ENCODE assay signal across 8 cellular contexts in genomic region chr3:197736491-197737318, GRCh38. TPM values are rescaled to one million over a fixed set of nuclear protein-coding genes. Genes with fewer than 3 reads are reported as not detected.
DNase-seq lines count a peak whose midpoint lies in the region; ATAC-seq and TF ChIP-seq lines count a peak whose summit lies in the region.

RUBCN (minus strand) TSS chr3:197736904; CDS start chr3:197736719, 185 bp downstream.

- TF ChIP-seq CTCF in GM13977 (IDR thresholded peaks at IDR 0.05; ENCODE audit: extremely low read depth, insufficient read depth, missing control alignments) (no peak), heart right ventricle (IDR thresholded peaks at IDR 0.05) (peak in 1 of 9 donors; percentile 5), type B pancreatic cell (conservative IDR thresholded peaks at IDR 0.05) (no peak)

- peak within 1 kb of the TSS; percentile 78 to 100 (median 92) for H3K4me3 ChIP-seq in heart right ventricle

- peak within 1 kb of the TSS; percentile 66 to 95 (median 90) for H3K27ac ChIP-seq in heart right ventricle

- intact Hi-C loops in heart right ventricle (cut with DNase I) (no loop called here), posterior cingulate gyrus (cut with DNase I) (loop anchor here (1.0 kb wide), 1 partner anchor 14 kb away; no protein-coding TSS in a partner anchor)

- in situ Hi-C loops in GM13977 (cut with MboI; ENCODE audit: low pct_unique_long_range_greater_than_20kb, low sequenced_read_pairs, unreplicated experiment), result no loop called here

- H3K9me3 ChIP-seq in heart right ventricle, result no peaks in the 10 kb centered on the region

- H3K27ac Mint-ChIP-seq in type B pancreatic cell, result peak within 1 kb of the TSS; percentile 99

- no peaks in the 10 kb centered on the region for H3K27me3 ChIP-seq in heart right ventricle

- no peaks in the 10 kb centered on the region for H3K36me3 Mint-ChIP-seq in type B pancreatic cell

- DNase-seq in GM13977 (ENCODE audit: low spot score), result peak; percentile 95
- peak; percentile 97 for DNase-seq in NCI-H146 treated with DMSO at 0.1 percent for 48 hours (lab: John Stamatoyannopoulos, UW; ENCODE audit: unreplicated experiment)
- peak; percentile 87 to 97 (median 90) for DNase-seq in T-helper 1 cell
- peak; percentile 90 for DNase-seq in amniotic epithelial cell (ENCODE audit: low read depth)
- DNase-seq in heart right ventricle, result peak; percentile 93 to 95
- peak; percentile 93 to 99 (median 96) for DNase-seq in posterior cingulate gyrus
- peak; percentile 95 for DNase-seq in type B pancreatic cell (ENCODE audit: extremely low spot score, unreplicated experiment)

- peaks cover 0 to 5% (median 0%) of the 10 kb centered on the region in 9 donors for H3K36me3 ChIP-seq in heart right ventricle

- peaks cover 5 to 28% (median 24%) of the 10 kb centered on the region in 9 donors for H3K4me1 ChIP-seq in heart right ventricle

- peak within 1 kb of the TSS; percentile 96 for H3K4me3 Mint-ChIP-seq in type B pancreatic cell

- no peaks in the 10 kb centered on the region for H3K9me3 Mint-ChIP-seq in type B pancreatic cell

- no peaks in the 10 kb centered on the region for H3K27me3 Mint-ChIP-seq in type B pancreatic cell

- H3K4me1 Mint-ChIP-seq in type B pancreatic cell (ENCODE audit: unreplicated experiment), result peaks cover 18% of the 10 kb centered on the region

- WGBS in heart right ventricle, 2 donors, result 0% methylated on average over 89 to 92 of the region's 92 CpGs

- peak; percentile 77 for ATAC-seq in HG02870 (IDR thresholded peaks at IDR 0.05; ENCODE audit: unreplicated experiment)
- ATAC-seq in heart right ventricle, result peak; percentile 99 to 100 (median 99)

RNA-seq across cellular contexts. Expression of gene RUBCN, which starts in this region (rescaled TPM):
- total RNA-seq in heart right ventricle (10 to 100 TPM; 23.6 to 51.4 (median 35.7) TPM), type B pancreatic cell (ENCODE audit: low replicate concordance) (26.7 and 33.2 TPM in 2 replicates)
- 10 to 100 TPM in 1 of 2 donors, 1 to 10 TPM in 1; 9.7 to 16.5 TPM for polyA plus RNA-seq in heart right ventricle

Comparison
In these comparisons a context has a peak if more than half of its experiments do, and no peak if none do; other contexts are left out.
1. Peak in every context shown above with its lines: DNase-seq, ATAC-seq, H3K4me3 ChIP-seq and H3K27ac ChIP-seq.